ENCODE assay signal across 8 cellular contexts in the genomic region with DNA sequence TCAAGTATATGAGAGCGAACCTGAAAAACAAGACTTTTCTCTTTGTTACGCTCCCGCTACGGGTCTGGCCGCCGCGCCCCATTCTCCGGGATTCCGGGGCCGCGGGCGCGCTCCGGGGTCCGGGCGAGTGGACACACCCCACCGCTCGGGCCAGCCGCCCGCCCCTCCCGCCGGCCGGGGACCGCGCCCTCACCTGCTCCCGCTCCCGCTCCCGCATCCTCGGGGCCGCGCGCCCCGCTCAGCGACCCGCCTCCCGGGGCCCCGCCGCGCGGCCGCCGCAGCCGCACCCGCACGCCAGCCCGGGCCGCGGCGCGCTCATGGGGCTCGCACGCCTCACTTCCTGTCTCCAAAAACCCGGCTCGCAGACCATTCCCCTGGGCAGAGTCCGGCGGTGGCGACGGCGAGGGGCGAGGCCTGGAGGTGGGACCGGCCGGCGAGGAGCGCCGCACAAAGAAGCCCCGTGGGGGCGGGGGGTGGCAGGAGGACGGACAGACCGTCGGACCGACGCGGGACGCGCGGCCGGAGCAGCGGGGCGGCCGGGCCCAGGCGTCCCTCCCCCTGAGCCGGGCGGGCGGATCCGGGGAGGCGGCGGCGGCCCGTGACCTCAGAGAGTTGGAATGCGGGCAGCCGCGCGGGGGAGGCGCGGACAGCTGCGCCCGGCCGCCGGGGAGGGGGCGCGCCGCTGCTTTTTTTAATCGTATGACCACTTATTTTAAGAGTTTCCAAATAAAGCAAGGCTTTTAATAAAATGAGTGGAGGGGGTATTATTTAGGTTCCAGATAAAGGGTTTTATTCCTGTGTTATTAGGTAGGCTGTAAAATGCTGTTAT. TPM values are rescaled to one million over a fixed set of nuclear protein-coding genes. Genes with fewer than 3 reads are reported as not detected.
DNase-seq lines count a peak whose midpoint lies in the region; ATAC-seq and TF ChIP-seq lines count a peak whose summit lies in the region.

A gene (minus strand): TSS at position 550 of the 829 bp plus-strand sequence. CDS start 4,590 bp downstream, outside the sequence.

- no peaks in the 10 kb centered on the region for H3K27me3 ChIP-seq in SK-N-SH (ENCODE audit: insufficient read depth)
- peaks cover 3 to 4% of the 10 kb centered on the region in 2 donors for H3K27me3 ChIP-seq in duodenal mucosa (ENCODE audit: control insufficient read depth in 1 of 2, insufficient read depth in 2 of 2, low read length in 2 of 2)

- TF ChIP-seq CTCF in HFFc6 (IDR thresholded peaks at IDR 0.05), result no peak; the same call in 1 of the 2 replicates
- TF ChIP-seq CTCF in SK-N-SH (IDR thresholded peaks at IDR 0.05), result 0 out of 2 replicates have a peak, but pooled peaks have one; percentile 10

- peaks cover 53% of the 10 kb centered on the region for H3K4me1 Mint-ChIP-seq in HFFc6 (ENCODE audit: low read depth)
- H3K4me1 Mint-ChIP-seq in stimulated activated memory B cell treated with anti-CD40 and anti-IgM and Interleukin-4, amounts not matched to agents 10 μg/mL and 1 μg/mL and 100 μg/mL, for 72 hours, result peaks cover 8% of the 10 kb centered on the region

- H3K79me2 ChIP-seq in SK-N-SH (ENCODE audit: insufficient read depth), result peaks cover 46% of the 10 kb centered on the region

- H3K9ac ChIP-seq in SK-N-SH (peak within 1 kb of the TSS; percentile 86), duodenal mucosa (ENCODE audit: low read depth in 1 of 2, low read length in 2 of 2) (peak within 1 kb of the TSS; percentile 67 to 79)

- peak within 1 kb of the TSS; percentile 85 for H3K27ac Mint-ChIP-seq in HFFc6
- H3K27ac Mint-ChIP-seq in stimulated activated memory B cell treated with anti-CD40 and anti-IgM and Interleukin-4, amounts not matched to agents 10 μg/mL and 1 μg/mL and 100 μg/mL, for 72 hours, result no peak within 1 kb of the TSS

- H3K9me2 ChIP-seq in SK-N-SH, result no peaks in the 10 kb centered on the region

- peaks cover 9% of the 10 kb centered on the region; the same call in 1 of the 2 replicates for H4K20me1 ChIP-seq in SK-N-SH (ENCODE audit: insufficient read depth)

- H3F3A ChIP-seq in SK-N-SH (replicated peaks; ENCODE audit: insufficient read depth), result peaks cover 14% of the 10 kb centered on the region

- CTCF ChIA-PET in SK-N-SH (lab: Yijun Ruan, JAX), result interaction anchor here (0.8 kb wide), 1 partner anchor 302 kb away, joined by 3 read pairs; no protein-coding TSS in a partner anchor

- TF ChIP-seq RAD21 in SK-N-SH (IDR thresholded peaks at IDR 0.05; ENCODE audit: low read length), result no peak

- H3K9me3 Mint-ChIP-seq in HFFc6, result no peaks in the 10 kb centered on the region
- H3K9me3 Mint-ChIP-seq in stimulated activated memory B cell treated with anti-CD40 and anti-IgM and Interleukin-4, amounts not matched to agents 10 μg/mL and 1 μg/mL and 100 μg/mL, for 72 hours, result no peaks in the 10 kb centered on the region

- H3K36me3 ChIP-seq in SK-N-SH (replicated peaks in 1 of 2; ENCODE audit: control insufficient read depth in 1 of 2, insufficient read depth in 2 of 2, low read length in 1 of 2) (peaks cover 0 to 4% of the 10 kb centered on the region in 2 experiments), duodenal mucosa (ENCODE audit: control insufficient read depth in 1 of 2, insufficient read depth in 2 of 2, low read length in 2 of 2) (no peaks in the 10 kb centered on the region)

- peak within 1 kb of the TSS; percentile 79 to 85 for H3K4me3 ChIP-seq in SK-N-SH (ENCODE audit: low read depth in 2 of 2, low read length in 1 of 2)
- peak within 1 kb of the TSS; percentile 78 to 81 for H3K4me3 ChIP-seq in duodenal mucosa (ENCODE audit: low read depth in 1 of 2, low read length in 2 of 2)

- H3K27ac ChIP-seq in SK-N-SH (ENCODE audit: low read depth in 2 of 2, low read length in 1 of 2) (peak within 1 kb of the TSS; percentile 67 to 88), duodenal mucosa (ENCODE audit: low read depth, low read length) (peak within 1 kb of the TSS; percentile 44)

- TF ChIP-seq EP300 in SK-N-SH (IDR thresholded peaks at IDR 0.05; ENCODE audit: borderline replicate concordance in 1 of 2, low read depth in 1 of 2, low read length in 1 of 2), result no peak

- peak; percentile 36 to 43 for DNase-seq in NCI-H2081 (lab: John Stamatoyannopoulos, UW)
- DNase-seq in NCI-H2081 treated with DMSO at 0.1 percent for 48 hours (lab: John Stamatoyannopoulos, UW), result no peak
- DNase-seq in HFFc6, result peak; percentile 51
- peak; percentile 94 for DNase-seq in SK-N-SH
- peak; percentile 75 to 81 for DNase-seq in left colon
- DNase-seq in cerebellar nuclear complex (lab: John Stamatoyannopoulos, UW), result no peak

- H3K36me3 Mint-ChIP-seq in HFFc6 (ENCODE audit: low read depth), result 0 out of 2 replicates have a peak, but pooled peaks cover 4% of the 10 kb centered on the region
- H3K36me3 Mint-ChIP-seq in stimulated activated memory B cell treated with anti-CD40 and anti-IgM and Interleukin-4, amounts not matched to agents 10 μg/mL and 1 μg/mL and 100 μg/mL, for 72 hours, result no peaks in the 10 kb centered on the region

- ATAC-seq in left colon, result peak; percentile 74
- peak; percentile 51 for ATAC-seq in stimulated activated memory B cell treated with anti-CD40 and anti-IgM and Interleukin-4, amounts not matched to agents 10 μg/mL and 1 μg/mL and 100 μg/mL, for 72 hours

- no peaks in the 10 kb centered on the region; the same call in 1 of the 2 replicates for H3K27me3 Mint-ChIP-seq in HFFc6 (ENCODE audit: insufficient read depth)
- H3K27me3 Mint-ChIP-seq in stimulated activated memory B cell treated with anti-CD40 and anti-IgM and Interleukin-4, amounts not matched to agents 10 μg/mL and 1 μg/mL and 100 μg/mL, for 72 hours, result peaks cover 47% of the 10 kb centered on the region

- intact Hi-C loops in left colon (cut with DNase I, micrococcal nuclease), result loop anchor here in 1 of 2 donors (5.0 kb wide), 1 partner anchor 62 kb away; no protein-coding TSS in a partner anchor

- WGBS in SK-N-SH (ENCODE audit: low lambda C conversion rate), result 0% methylated on average over 7 of the region's 103 CpGs

- peak within 1 kb of the TSS; percentile 78 for H2AFZ ChIP-seq in SK-N-SH (ENCODE audit: low read depth)

- H3K4me3 Mint-ChIP-seq in HFFc6, result peak within 1 kb of the TSS; percentile 98
- H3K4me3 Mint-ChIP-seq in stimulated activated memory B cell treated with anti-CD40 and anti-IgM and Interleukin-4, amounts not matched to agents 10 μg/mL and 1 μg/mL and 100 μg/mL, for 72 hours, result peak within 1 kb of the TSS; percentile 75

- POLR2A ChIA-PET in SK-N-SH (lab: Yijun Ruan, JAX), result no interaction called here

- H3K4me1 ChIP-seq in SK-N-SH (ENCODE audit: control insufficient read depth in 1 of 2, insufficient read depth in 2 of 2, low read depth in 1 of 2, low read length in 1 of 2), result peaks cover 9 to 24% of the 10 kb centered on the region in 2 experiments; a peak in 3 of 4 replicates
- peaks cover 22 to 31% of the 10 kb centered on the region in 2 donors for H3K4me1 ChIP-seq in duodenal mucosa (ENCODE audit: control insufficient read depth in 1 of 2, insufficient read depth in 2 of 2, low read length in 2 of 2)

- peak within 1 kb of the TSS; percentile 95 for H3K4me2 ChIP-seq in SK-N-SH

- H3K9me3 ChIP-seq in SK-N-SH (no peaks in the 10 kb centered on the region), duodenal mucosa (ENCODE audit: control insufficient read depth in 1 of 2, low read length in 2 of 2) (no peaks in the 10 kb centered on the region)

TF ChIP-seq in SK-N-SH, 30 proteins besides CTCF, POLR2A, EP300 and RAD21 (continues in another document):
- no peak for TF ChIP-seq NFIC (IDR thresholded peaks at IDR 0.05; ENCODE audit: borderline replicate concordance)
- TF ChIP-seq, protein P1, sequence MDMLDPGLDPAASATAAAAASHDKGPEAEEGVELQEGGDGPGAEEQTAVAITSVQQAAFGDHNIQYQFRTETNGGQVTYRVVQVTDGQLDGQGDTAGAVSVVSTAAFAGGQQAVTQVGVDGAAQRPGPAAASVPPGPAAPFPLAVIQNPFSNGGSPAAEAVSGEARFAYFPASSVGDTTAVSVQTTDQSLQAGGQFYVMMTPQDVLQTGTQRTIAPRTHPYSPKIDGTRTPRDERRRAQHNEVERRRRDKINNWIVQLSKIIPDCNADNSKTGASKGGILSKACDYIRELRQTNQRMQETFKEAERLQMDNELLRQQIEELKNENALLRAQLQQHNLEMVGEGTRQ (IDR thresholded peaks at IDR 0.05; ENCODE audit: borderline replicate concordance, low read depth, low read length), result no peak
- TF ChIP-seq JUND (IDR thresholded peaks at IDR 0.05), result peak; percentile 24; the same call in 1 of the 2 replicates
- TF ChIP-seq POLR2AphosphoS5 (IDR thresholded peaks at IDR 0.05; ENCODE audit: low read depth, low read length), result peak; percentile 58
- TF ChIP-seq YY1 (IDR thresholded peaks at IDR 0.05; ENCODE audit: low read depth), result no peak
- peak; percentile 56 for TF ChIP-seq MXI1 (IDR thresholded peaks at IDR 0.05; ENCODE audit: low read depth, low read length)
- TF ChIP-seq TEAD4 (IDR thresholded peaks at IDR 0.05; ENCODE audit: borderline replicate concordance, insufficient read depth), result 0 out of 2 replicates have a peak, but pooled peaks have one; percentile 57
- TF ChIP-seq, protein P2, sequence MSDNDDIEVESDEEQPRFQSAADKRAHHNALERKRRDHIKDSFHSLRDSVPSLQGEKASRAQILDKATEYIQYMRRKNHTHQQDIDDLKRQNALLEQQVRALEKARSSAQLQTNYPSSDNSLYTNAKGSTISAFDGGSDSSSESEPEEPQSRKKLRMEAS (IDR thresholded peaks at IDR 0.05; ENCODE audit: low read depth), result peak; percentile 11; the same call in 1 of the 2 replicates
- TF ChIP-seq TCF12 (IDR thresholded peaks at IDR 0.05), result peak; percentile 10; the same call in 1 of the 2 replicates
- TF ChIP-seq, protein P3, sequence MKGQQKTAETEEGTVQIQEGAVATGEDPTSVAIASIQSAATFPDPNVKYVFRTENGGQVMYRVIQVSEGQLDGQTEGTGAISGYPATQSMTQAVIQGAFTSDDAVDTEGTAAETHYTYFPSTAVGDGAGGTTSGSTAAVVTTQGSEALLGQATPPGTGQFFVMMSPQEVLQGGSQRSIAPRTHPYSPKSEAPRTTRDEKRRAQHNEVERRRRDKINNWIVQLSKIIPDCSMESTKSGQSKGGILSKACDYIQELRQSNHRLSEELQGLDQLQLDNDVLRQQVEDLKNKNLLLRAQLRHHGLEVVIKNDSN (IDR thresholded peaks at IDR 0.05; ENCODE audit: borderline replicate concordance, low read depth), result no peak
- 0 out of 2 replicates have a peak, but pooled peaks have one; percentile 28 for TF ChIP-seq FOSL2 (IDR thresholded peaks at IDR 0.05; ENCODE audit: borderline replicate concordance, low read depth)

RNA-seq across cellular contexts. Expression of the gene that starts here (rescaled TPM):
- 10 to 100 TPM; 22.0 to 25.9 (median 24.9) TPM for total RNA-seq in HFFc6 (2021; fragmentation: NEBNext Ultra II Directional; extraction: Animal tissue kit (Norgen Biotek cat#: 25700))
- polyA plus RNA-seq in SK-N-SH (2012; rRNA removed), result 5.6 and 6.5 TPM in 2 replicates
- 4.8 and 5.2 TPM in 2 replicates for polyA plus RNA-seq in SK-N-SH (2012; cell fraction: cytosol; rRNA removed)
- 11.9 and 15.9 TPM in 2 replicates for polyA plus RNA-seq in SK-N-SH (2012; cell fraction: nucleus; rRNA removed)
- total RNA-seq in left colon, result 10 to 100 TPM; 31.8 to 36.8 TPM

Comparison
In these comparisons a context has a peak if more than half of its experiments do, and no peak if none do; other contexts are left out.
1. DNase-seq: peak in NCI-H2081 (2 of 2), HFFc6 (single experiment), SK-N-SH (single experiment) and left colon (2 of 2); none in NCI-H2081 treated with DMSO at 0.1 percent for 48 hours (single experiment) and cerebellar nuclear complex (0 of 2).